Comparison of ENCODE assay signal across 22 cellular contexts in genomic region chr3:128344046-128344368, GRCh38.
A peak's percentile ranks its signal among the peaks of the same experiment; 100 is the strongest.
DNase-seq lines count a peak whose midpoint lies in the region; ATAC-seq, FAIRE-seq and TF ChIP-seq lines count a peak whose summit lies in the region.
"Had no signal": no experiment of that assay in that cellular context is flagged by ENCODE, and none has a peak within 500 bp of the region (broad histone marks: within the 10 kb centered on the region; RNA-seq: fewer than 3 reads in every experiment).

No MANE protein-coding gene starts in this region.

- CTCF ChIA-PET in K562 (lab: Yijun Ruan, JAX; ENCODE audit: low intra/inter-chr PET ratio) = no interaction called here

- peak overlapping the region; percentile 29 for H3K56ac ChIP-seq in mesendoderm (ENCODE audit: low read length)

- H3K4ac ChIP-seq in mesendoderm (ENCODE audit: low read depth, low read length) = no peak overlapping the region

- H3K27me3 ChIP-seq in K562 (ENCODE audit: control insufficient read depth in 2 of 2, insufficient read depth in 2 of 2, low read length in 2 of 2) = no peaks in the 10 kb centered on the region
- no peaks in the 10 kb centered on the region for H3K27me3 ChIP-seq in mesendoderm (ENCODE audit: insufficient read depth, low read length, poor library complexity)
- H3K27me3 ChIP-seq: esophagus muscularis mucosa, gastroesophageal sphincter, right atrium auricular region, transverse colon had no signal

- H2AK5ac ChIP-seq in mesendoderm (ENCODE audit: low read length) = no peak overlapping the region

- no peak for TF ChIP-seq EP300 in K562 (IDR thresholded peaks at IDR 0.05; ENCODE audit: low read length)

- H4K5ac ChIP-seq in mesendoderm (ENCODE audit: low read length) = no peak overlapping the region

- H4K20me1 ChIP-seq in K562 (replicated peaks; ENCODE audit: control insufficient read depth, insufficient read depth, low read length) = no peaks in the 10 kb centered on the region

- no peak overlapping the region for H3K18ac ChIP-seq in mesendoderm (ENCODE audit: low read length)

- no peak overlapping the region for H3K4me3 ChIP-seq in K562
- H3K4me3 ChIP-seq in mesendoderm (ENCODE audit: low read length) = no peak overlapping the region
- H3K4me3 ChIP-seq: esophagus muscularis mucosa, gastroesophageal sphincter, right atrium auricular region, transverse colon had no signal

- no peaks in the 10 kb centered on the region for H3K9me3 ChIP-seq in K562 (replicated peaks; ENCODE audit: control insufficient read depth, insufficient read depth, low read depth, low read length)
- H3K9me3 ChIP-seq: esophagus muscularis mucosa, gastroesophageal sphincter, right atrium auricular region, transverse colon had no signal

- POLR2A ChIA-PET in K562 (lab: Yijun Ruan, JAX) = interaction anchor here (0.6 to 1.4 kb wide), 2 partner anchors 12 to 56 kb away, joined by 3 read pairs; no protein-coding TSS in a partner anchor

- H3K9ac ChIP-seq in K562 (ENCODE audit: insufficient read depth in 1 of 2, low read depth in 2 of 2, low read length in 2 of 2) = peak overlapping the region; percentile 53 to 72
- H3K9ac ChIP-seq in mesendoderm (ENCODE audit: low read length) = no peak overlapping the region

- DNase-seq in left ventricle myocardium superior (no peak), Right ventricle myocardium inferior (ENCODE audit: missing footprints) (no peak), K562 (ENCODE audit: extremely low read depth in 1 of 4, low spot score in 3 of 4) (peak in 1 of 4 experiments; percentile 17), mesendoderm (no peak), GM19240 (ENCODE audit: insufficient read length, low spot score) (no peak), DMS79 treated with DMSO at 0.1 percent for 48 hours (lab: John Stamatoyannopoulos, UW) (no peak)
- DNase-seq: activated naive CD4-positive, alpha-beta T cell treated with anti-CD3 and anti-CD28 coated beads, Interleukin-2, amount 10 ng/mL, durations not matched to agents 7 days and 5 days; activated T-cell treated with anti-CD3 and anti-CD28 coated beads, Interleukin-2, amount 50 U/mL, for 72 hours; effector CD8-positive, alpha-beta T cell; KG1; naive B cell; NCI-H526 treated with DMSO at 0.1 percent for 48 hours; SW 1271; transverse colon had no signal

- H3K36me3 ChIP-seq in K562 (ENCODE audit: control insufficient read depth, insufficient read depth, low read length) (peaks cover 11% of the 10 kb centered on the region; the same call in 2 of the 3 replicates), mesendoderm (ENCODE audit: control insufficient read depth, insufficient read depth, low read length) (no peaks in the 10 kb centered on the region)
- H3K36me3 ChIP-seq: transverse colon had no signal

- peaks cover 37 to 44% of the 10 kb centered on the region in 2 experiments for H3K4me1 ChIP-seq in K562 (replicated peaks in 1 of 2; ENCODE audit: control insufficient read depth in 2 of 2, insufficient read depth in 2 of 2, low read length in 2 of 2)
- H3K4me1 ChIP-seq in mesendoderm (ENCODE audit: control insufficient read depth, low read depth, low read length) = peaks cover 2% of the 10 kb centered on the region
- H3K4me1 ChIP-seq: esophagus muscularis mucosa, gastroesophageal sphincter had no signal

- ATAC-seq in left ventricle myocardium superior = peak; percentile 13
- no peak for ATAC-seq in Right ventricle myocardium inferior
- ATAC-seq in K562 = peak; percentile 30
- ATAC-seq in HG02678 (IDR thresholded peaks at IDR 0.05; ENCODE audit: unreplicated experiment) = no peak
- no peak for ATAC-seq in HG02840 (IDR thresholded peaks at IDR 0.05; ENCODE audit: low FRiP score, unreplicated experiment)
- ATAC-seq: activated T-cell treated with anti-CD3 and anti-CD28 coated beads, Interleukin-2, amount 50 U/mL, for 72 hours; gastroesophageal sphincter had no signal

- H3K27ac ChIP-seq in K562 (ENCODE audit: extremely low read depth, low read depth, low read length) (peak overlapping the region; percentile 83), mesendoderm (ENCODE audit: low read depth, low read length) (no peak overlapping the region)
- H3K27ac ChIP-seq: esophagus muscularis mucosa, gastroesophageal sphincter, right atrium auricular region, transverse colon had no signal

- peaks cover 2% of the 10 kb centered on the region for H3K9me1 ChIP-seq in K562 (ENCODE audit: control insufficient read depth, insufficient read depth, low read length)

- TF ChIP-seq RAD21 in K562 (CRISPR knock-in tag; conservative IDR thresholded peaks at IDR 0.05 in 1 of 2, IDR thresholded peaks at IDR 0.05 in 1 of 2) = no peak

- TF ChIP-seq POLR2A in K562 (conservative IDR thresholded peaks at IDR 0.05) = no peak

- WGBS in K562 (ENCODE audit: insufficient coverage, low coverage, missing lambda C conversion rate) = 33% methylated on average over 3 of the region's 3 CpGs
- no CpG with 5 or more reads among the region's 3 CpGs for WGBS in mesendoderm (ENCODE audit: extremely low coverage, insufficient coverage, low lambda C conversion rate)

- TF ChIP-seq CTCF in K562 (IDR thresholded peaks at IDR 0.05 in 2 of 3, conservative IDR thresholded peaks at IDR 0.05 in 1 of 3; ENCODE audit: insufficient read depth in 2 of 3, low read depth in 1 of 3, low read length in 3 of 3) = no peak

- H3K4me2 ChIP-seq in K562 (ENCODE audit: insufficient read depth, low read length) (peak overlapping the region; percentile 13; the same call in 1 of the 2 replicates), mesendoderm (ENCODE audit: low read length) (no peak overlapping the region)

- H3K79me1 ChIP-seq in mesendoderm (ENCODE audit: low read length) = no peaks in the 10 kb centered on the region

- H4K8ac ChIP-seq in mesendoderm (ENCODE audit: low read depth, low read length) = no peak overlapping the region

- H2BK120ac ChIP-seq in mesendoderm (ENCODE audit: low read depth, low read length) = no peak overlapping the region

- peak overlapping the region; percentile 7 for H3K23ac ChIP-seq in mesendoderm (ENCODE audit: low read length)

- BruUV-seq in K562 (replicated peaks; lab: Mats Ljungman, UMichigan) = no TSS peak

- intact Hi-C loops in left ventricle myocardium superior (cut with micrococcal nuclease) (no loop called here), Right ventricle myocardium inferior (cut with DNase I) (no loop called here), K562 (cut with micrococcal nuclease) (no loop called here)

- peaks cover 2% of the 10 kb centered on the region; the same call in 1 of the 3 replicates for H3K79me2 ChIP-seq in K562 (ENCODE audit: control insufficient read depth, insufficient read depth, low read length)
- no peaks in the 10 kb centered on the region for H3K79me2 ChIP-seq in mesendoderm (ENCODE audit: control insufficient read depth, insufficient read depth, low read length)

- no peak overlapping the region for H2BK15ac ChIP-seq in mesendoderm (replicated peaks; ENCODE audit: low read depth)

- FAIRE-seq in K562 (lab: Jason Lieb, UNC) = no peak
- FAIRE-seq: astrocyte, GM19239, kidney had no signal

- in situ Hi-C loops in K562 (cut with MboI) = no loop called here

- H2BK5ac ChIP-seq in mesendoderm (ENCODE audit: low read length) = no peak overlapping the region

- peak overlapping the region; percentile 57; the same call in 1 of the 2 replicates for H2AFZ ChIP-seq in K562 (ENCODE audit: low read depth, low read length)

TF ChIP-seq in K562, 482 proteins besides CTCF, POLR2A, EP300 and RAD21 (continues in another document):
- no peak for TF ChIP-seq SRF (CRISPR knock-in tag; IDR thresholded peaks at IDR 0.05)
- peak; percentile 31; the same call in 1 of the 2 replicates for TF ChIP-seq L3MBTL2 (IDR thresholded peaks at IDR 0.05)
- 0 out of 2 replicates have a peak, but pooled peaks have one; percentile 37 for TF ChIP-seq ZNF592 (IDR thresholded peaks at IDR 0.05)

Comparison
In these comparisons a context has a peak if more than half of its experiments do, and no peak if none do; other contexts are left out.
1. ATAC-seq: peak in left ventricle myocardium superior (single experiment) and K562 (single experiment); none in Right ventricle myocardium inferior (single experiment), HG02678 (single experiment) and HG02840 (single experiment).